Comparison of ENCODE assay signal across 21 cellular contexts in the genomic region with DNA sequence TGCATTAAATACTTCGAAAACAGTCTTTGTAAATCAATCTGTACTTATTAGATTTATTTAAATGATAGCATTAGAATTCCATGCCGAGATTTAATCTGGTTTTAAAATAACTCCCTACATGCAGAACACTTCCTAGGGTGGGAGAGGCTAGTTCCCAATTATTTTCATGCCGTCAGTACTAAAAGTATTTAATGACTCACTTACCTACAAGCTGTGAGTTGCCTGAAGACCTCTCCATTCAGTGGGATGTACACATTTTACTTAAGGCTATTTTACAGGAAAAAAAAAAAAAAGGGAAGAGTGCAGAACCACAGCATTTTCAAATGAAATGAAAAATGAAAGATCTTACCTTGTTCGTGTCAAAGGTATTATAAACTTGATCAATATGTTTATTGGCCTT. TPM values are rescaled to one million over a fixed set of nuclear protein-coding genes. Genes with fewer than 3 reads are reported as not detected.
A peak's percentile ranks its signal among the peaks of the same experiment; 100 is the strongest.
DNase-seq lines count a peak whose midpoint lies in the region; ATAC-seq, FAIRE-seq and TF ChIP-seq lines count a peak whose summit lies in the region.
"Had no signal": no experiment of that assay in that cellular context is flagged by ENCODE, and none has a peak within 500 bp of the region (broad histone marks: within the 10 kb centered on the region; RNA-seq: fewer than 3 reads in every experiment).

No MANE protein-coding gene starts in this region.

- H3K9me3 Mint-ChIP-seq in astrocyte (ENCODE audit: unreplicated experiment) = no peaks in the 10 kb centered on the region
- no peaks in the 10 kb centered on the region for H3K9me3 Mint-ChIP-seq in CD8-positive, alpha-beta memory T cell

- no peak overlapping the region for H3K4me3 Mint-ChIP-seq in astrocyte (ENCODE audit: unreplicated experiment)
- no peak overlapping the region for H3K4me3 Mint-ChIP-seq in CD8-positive, alpha-beta memory T cell

- H2AFZ ChIP-seq in PC-9 (0 out of 2 replicates have a peak overlapping the region, but pooled peaks have one; percentile 5), astrocyte (ENCODE audit: low read depth, low read length) (no peak overlapping the region)
- H2AFZ ChIP-seq: GM23248 had no signal

- no peaks in the 10 kb centered on the region for H3K4me1 ChIP-seq in PC-9 (replicated peaks; ENCODE audit: insufficient read depth)
- H3K4me1 ChIP-seq in astrocyte (ENCODE audit: insufficient read depth, low read length) = no peaks in the 10 kb centered on the region
- H3K4me1 ChIP-seq in foreskin keratinocyte = peaks cover 19% of the 10 kb centered on the region
- no peaks in the 10 kb centered on the region for H3K4me1 ChIP-seq in CD8-positive, alpha-beta memory T cell (ENCODE audit: insufficient read depth, low read length)

- TF ChIP-seq CTCF in PC-9 (conservative IDR thresholded peaks at IDR 0.05) (no peak), astrocyte (IDR thresholded peaks at IDR 0.05; ENCODE audit: insufficient read depth, low read depth, low read length) (no peak), foreskin keratinocyte (conservative IDR thresholded peaks at IDR 0.05) (no peak)

- no peak overlapping the region for H3K9ac ChIP-seq in astrocyte (ENCODE audit: low read length)
- H3K9ac ChIP-seq: GM23248 had no signal

- no peaks in the 10 kb centered on the region for H3F3A ChIP-seq in PC-9 (ENCODE audit: insufficient read depth, low read depth)

- DNase-seq in PC-9 (no peak), astrocyte (ENCODE audit: low read depth) (peak; percentile 34), foreskin keratinocyte (peak; percentile 63 to 86), renal cortical epithelial cell (ENCODE audit: low read depth) (peak; percentile 48), NCI-H2081 treated with DMSO at 0.1 percent for 48 hours (lab: John Stamatoyannopoulos, UW) (no peak)
- DNase-seq in CD8-positive, alpha-beta memory T cell = no peak
- DNase-seq: ACHN; C1 segment of cervical spinal cord; DND-41; GDM1; GM23248; HCEC 1CT; NCI-H1105; NCI-H2081; NCI-H748 treated with DMSO at 0.1 percent for 48 hours; NK-92 treated with Interleukin-12 subunit alpha and Interleukin-12 subunit beta, amount 100 ng/mL, for 24 hours; SHP77 treated with DMSO at 0.1 percent for 48 hours had no signal

- CTCF ChIA-PET in PC-9 (lab: Charles Lee) = interaction anchor here (0.6 kb wide), 1 partner anchor 339 kb away, joined by 3 read pairs; no protein-coding TSS in a partner anchor
- CTCF ChIA-PET in CD8-positive, alpha-beta memory T cell (lab: Charles Lee) = no interaction called here

- peaks cover 2% of the 10 kb centered on the region for H3K27me3 Mint-ChIP-seq in astrocyte (ENCODE audit: low read depth, unreplicated experiment)
- H3K27me3 Mint-ChIP-seq in CD8-positive, alpha-beta memory T cell = peaks cover 7 to 31% of the 10 kb centered on the region in 2 donors

- H3K27me3 ChIP-seq in PC-9 (ENCODE audit: insufficient read depth, low read depth) = no peaks in the 10 kb centered on the region
- no peaks in the 10 kb centered on the region for H3K27me3 ChIP-seq in astrocyte (ENCODE audit: insufficient read depth, low read length)
- no peaks in the 10 kb centered on the region for H3K27me3 ChIP-seq in foreskin keratinocyte
- H3K27me3 ChIP-seq in CD8-positive, alpha-beta memory T cell (ENCODE audit: insufficient read depth, low read length, poor library complexity, severe bottlenecking) = no peaks in the 10 kb centered on the region

- H3K36me3 ChIP-seq in PC-9 (ENCODE audit: low read depth) (no peaks in the 10 kb centered on the region), astrocyte (ENCODE audit: insufficient read depth, low read length) (no peaks in the 10 kb centered on the region)
- no peaks in the 10 kb centered on the region for H3K36me3 ChIP-seq in CD8-positive, alpha-beta memory T cell (ENCODE audit: insufficient read depth, low read length)

- H3K9me3 ChIP-seq in PC-9 (ENCODE audit: insufficient read depth, low read depth) (no peaks in the 10 kb centered on the region), astrocyte (ENCODE audit: insufficient read depth, low read depth, low read length) (no peaks in the 10 kb centered on the region)
- no peaks in the 10 kb centered on the region for H3K9me3 ChIP-seq in CD8-positive, alpha-beta memory T cell (ENCODE audit: low read length)

- H3K9me2 ChIP-seq in PC-9 (ENCODE audit: insufficient read depth) = peaks cover 4% of the 10 kb centered on the region; the same call in 1 of the 2 replicates

- H3K4me2 ChIP-seq in PC-9 (no peak overlapping the region), astrocyte (ENCODE audit: low read length) (no peak overlapping the region)

- H3K27ac Mint-ChIP-seq in astrocyte (ENCODE audit: unreplicated experiment) = no peak overlapping the region
- no peak overlapping the region for H3K27ac Mint-ChIP-seq in CD8-positive, alpha-beta memory T cell

- H4K20me1 ChIP-seq in PC-9 (ENCODE audit: insufficient read depth) (no peaks in the 10 kb centered on the region), astrocyte (ENCODE audit: insufficient read depth, low read length) (no peaks in the 10 kb centered on the region)

- H3K79me2 ChIP-seq in PC-9 (ENCODE audit: low read depth) (no peaks in the 10 kb centered on the region), astrocyte (ENCODE audit: insufficient read depth, low read length) (no peaks in the 10 kb centered on the region)

- no peaks in the 10 kb centered on the region for H3K36me3 Mint-ChIP-seq in astrocyte (ENCODE audit: low read depth, unreplicated experiment)
- H3K36me3 Mint-ChIP-seq in CD8-positive, alpha-beta memory T cell = peaks cover 0 to 3% (median 0%) of the 10 kb centered on the region in 3 donors

- ATAC-seq in foreskin keratinocyte (peak; percentile 100), HG02884 (IDR thresholded peaks at IDR 0.05; ENCODE audit: unreplicated experiment) (no peak), GM18909 (IDR thresholded peaks at IDR 0.05; ENCODE audit: poor library complexity, unreplicated experiment) (no peak)

- H3K27ac ChIP-seq in PC-9 (no peak overlapping the region), astrocyte (ENCODE audit: low read depth, low read length) (no peak overlapping the region), foreskin keratinocyte (peak overlapping the region; percentile 74)
- no peak overlapping the region for H3K27ac ChIP-seq in CD8-positive, alpha-beta memory T cell (ENCODE audit: low read depth, low read length)
- H3K27ac ChIP-seq: GM23248 had no signal

- no TSS peak for BruUV-seq in PC-9 (replicated peaks; lab: Mats Ljungman, UMichigan)

- FAIRE-seq in astrocyte (lab: Jason Lieb, UNC) = no peak

- intact Hi-C loops in PC-9 (cut with micrococcal nuclease; ENCODE audit: unreplicated experiment) = no loop called here

- no peak overlapping the region for H3K4me3 ChIP-seq in PC-9
- H3K4me3 ChIP-seq in astrocyte (ENCODE audit: insufficient read depth, low read depth, low read length) = no peak overlapping the region
- H3K4me3 ChIP-seq in CD8-positive, alpha-beta memory T cell (ENCODE audit: low read length) = no peak overlapping the region
- H3K4me3 ChIP-seq: GM23248 had no signal

- POLR2A ChIA-PET in PC-9 (lab: Charles Lee; ENCODE audit: unreplicated experiment) = no interaction called here
- POLR2A ChIA-PET in CD8-positive, alpha-beta memory T cell (lab: Charles Lee) = no interaction called here

- H3K4me1 Mint-ChIP-seq in astrocyte (ENCODE audit: low read depth, unreplicated experiment) = peaks cover 5% of the 10 kb centered on the region
- H3K4me1 Mint-ChIP-seq in CD8-positive, alpha-beta memory T cell = no peaks in the 10 kb centered on the region

RNA-seq across cellular contexts. Expression of a gene that starts 0.5 kb away (rescaled TPM):
- total RNA-seq in PC-9 (2021) (not detected in 2 replicates), astrocyte (not detected in 2 replicates), foreskin keratinocyte (0.28 TPM in 1 of 2 replicates, not detected in the other), renal cortical epithelial cell (1.4 and 3.9 TPM in 2 replicates)
- 0.08 and 0.43 TPM in 2 replicates for polyA plus RNA-seq in foreskin keratinocyte
- total RNA-seq in CD8-positive, alpha-beta memory T cell = not detected
- not detected for polyA plus RNA-seq in CD8-positive, alpha-beta memory T cell
- total RNA-seq: GM23248, LHCN-M2, NCI-H460 had no signal
- polyA plus RNA-seq: GM23248 had no signal

Comparison
In these comparisons a context has a peak if more than half of its experiments do, and no peak if none do; other contexts are left out.
1. DNase-seq: peak in astrocyte (single experiment), foreskin keratinocyte (2 of 2) and renal cortical epithelial cell (single experiment); none in PC-9 (0 of 2), NCI-H2081 treated with DMSO at 0.1 percent for 48 hours (single experiment) and CD8-positive, alpha-beta memory T cell (0 of 5).